In the genomic region with DNA sequence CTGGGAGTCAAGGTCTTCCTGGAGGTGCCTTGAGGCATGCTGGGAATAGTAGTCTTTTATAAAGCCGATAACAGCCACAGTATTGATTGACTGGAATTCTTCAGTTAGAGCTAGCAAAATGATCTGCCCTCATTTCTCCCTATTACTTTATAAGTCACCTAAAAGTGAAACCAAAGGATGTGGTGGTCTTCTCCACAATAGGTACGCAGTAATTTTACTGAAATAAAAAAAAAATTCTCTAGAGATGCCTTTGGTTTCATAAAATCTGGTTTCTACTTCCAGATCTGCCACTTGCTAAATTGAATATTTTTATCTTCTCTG, we compare ENCODE assay signal across 8 cellular contexts. TPM values are rescaled to one million over a fixed set of nuclear protein-coding genes. Genes with fewer than 3 reads are reported as not detected.
A peak's percentile ranks its signal among the peaks of the same experiment; 100 is the strongest.
DNase-seq lines count a peak whose midpoint lies in the region; ATAC-seq and TF ChIP-seq lines count a peak whose summit lies in the region.

No MANE protein-coding gene starts in this region.

- CTCF ChIA-PET in AG04449 (lab: Yijun Ruan, JAX), result interaction anchor here (0.6 to 2.0 kb wide), 6 partner anchors 10 to 365 kb away, joined by 3 to 6 read pairs (median 3); no protein-coding TSS in a partner anchor

- H3K4me3 Mint-ChIP-seq in central memory CD8-positive, alpha-beta T cell, result peak overlapping the region; percentile 97
- peak overlapping the region; percentile 97 to 99 (median 98) for H3K4me3 Mint-ChIP-seq in naive B cell

- POLR2A ChIA-PET in AG04449 (lab: Yijun Ruan, JAX), result no interaction called here

- no peak for TF ChIP-seq RAD21 in Ishikawa (IDR thresholded peaks at IDR 0.05; ENCODE audit: low read depth)

- no peak for TF ChIP-seq CTCF in AG04449 (IDR thresholded peaks at IDR 0.05; ENCODE audit: insufficient read depth, low read length, missing control alignments)

- no peak for ATAC-seq in central memory CD8-positive, alpha-beta T cell (replicated peaks; ENCODE audit: extremely low read depth, poor library complexity, severe bottlenecking)
- no peak for ATAC-seq in naive B cell (ENCODE audit: low read depth in 2 of 2)
- no peak for ATAC-seq in HG02763 (IDR thresholded peaks at IDR 0.05; ENCODE audit: unreplicated experiment)

- H3K4me1 Mint-ChIP-seq in central memory CD8-positive, alpha-beta T cell, result peaks cover 32% of the 10 kb centered on the region
- H3K4me1 Mint-ChIP-seq in naive B cell, result peaks cover 18 to 32% (median 19%) of the 10 kb centered on the region in 3 donors

- H3K36me3 Mint-ChIP-seq in central memory CD8-positive, alpha-beta T cell (ENCODE audit: insufficient read depth), result peaks cover 11% of the 10 kb centered on the region
- no peaks in the 10 kb centered on the region for H3K36me3 Mint-ChIP-seq in naive B cell

- no peaks in the 10 kb centered on the region for H3K27me3 Mint-ChIP-seq in central memory CD8-positive, alpha-beta T cell
- H3K27me3 Mint-ChIP-seq in naive B cell, result no peaks in the 10 kb centered on the region

- no peak for TF ChIP-seq EP300 in Ishikawa (IDR thresholded peaks at IDR 0.05; ENCODE audit: borderline replicate concordance)

- no peak for DNase-seq in AG04449 (ENCODE audit: low read depth, low spot score)
- no peak for DNase-seq in central memory CD8-positive, alpha-beta T cell (ENCODE audit: low spot score in 2 of 2)
- DNase-seq in naive B cell, result no peak
- DNase-seq in 8988T, result no peak
- no peak for DNase-seq in activated CD4-positive, CD25-positive, alpha-beta regulatory T cell (lab: John Stamatoyannopoulos, UW)
- no peak for DNase-seq in HuH-7.5 (ENCODE audit: low spot score)

- peak overlapping the region; percentile 94 for H3K27ac Mint-ChIP-seq in central memory CD8-positive, alpha-beta T cell (ENCODE audit: low read depth)
- peak overlapping the region; percentile 96 to 99 (median 99) for H3K27ac Mint-ChIP-seq in naive B cell

- H3K4me3 ChIP-seq in AG04449 (ENCODE audit: low read depth, low read length), result peak overlapping the region; percentile 95

- H3K9me3 Mint-ChIP-seq in central memory CD8-positive, alpha-beta T cell, result no peaks in the 10 kb centered on the region
- peaks cover 0 to 13% (median 0%) of the 10 kb centered on the region in 7 donors for H3K9me3 Mint-ChIP-seq in naive B cell

TF ChIP-seq in Ishikawa, 13 proteins besides CTCF, POLR2A, EP300 and RAD21:
- no peak for TF ChIP-seq FOXM1 (IDR thresholded peaks at IDR 0.05; ENCODE audit: borderline replicate concordance, low read depth)
- 0 out of 2 replicates have a peak, but pooled peaks have one; percentile 3 for TF ChIP-seq YY1 (IDR thresholded peaks at IDR 0.05; ENCODE audit: low read depth)
TF ChIP-seq in Ishikawa: peak in this region for 1.

RNA-seq across cellular contexts. Expression of a gene that starts 0.5 kb away (rescaled TPM):
- 1 to 10 TPM; 4.9 to 9.5 (median 7.0) TPM for polyA plus RNA-seq in naive B cell (ENCODE audit: low read depth in 6 of 6)

RNA-seq across cellular contexts. Expression of a gene that starts 51.0 kb away (rescaled TPM):
- polyA plus RNA-seq in naive B cell (ENCODE audit: low read depth in 6 of 6), result 10 to 100 TPM; 20.7 to 41.1 (median 24.3) TPM

RNA-seq across cellular contexts. Expression of a gene that starts 55.4 kb away (rescaled TPM):
- not detected for polyA plus RNA-seq in naive B cell (ENCODE audit: low read depth in 6 of 6)
